Comparison of ENCODE assay signal across 12 cellular contexts in genomic region chr6:149755300-149756260, GRCh38. TPM values are rescaled to one million over a fixed set of nuclear protein-coding genes. Genes with fewer than 3 reads are reported as not detected.
DNase-seq lines count a peak whose midpoint lies in the region; ATAC-seq and TF ChIP-seq lines count a peak whose summit lies in the region.
"Had no signal": no experiment of that assay in that cellular context is flagged by ENCODE, and none has a peak within 500 bp of the region (broad histone marks: within the 10 kb centered on the region; RNA-seq: fewer than 3 reads in every experiment).

No MANE protein-coding gene starts in this region.

- H3K4me1 ChIP-seq in CD4-positive, alpha-beta memory T cell (ENCODE audit: insufficient read depth, low read length): peaks cover 44% of the 10 kb centered on the region
- H3K4me1 ChIP-seq in heart right ventricle: peaks cover 0 to 68% (median 38%) of the 10 kb centered on the region in 9 donors

- H3K27me3 ChIP-seq in CD4-positive, alpha-beta memory T cell (ENCODE audit: insufficient read depth, low read length): no peaks in the 10 kb centered on the region
- no peaks in the 10 kb centered on the region for H3K27me3 ChIP-seq in heart right ventricle
- H3K27me3 ChIP-seq: thyroid gland had no signal

- CTCF ChIA-PET in CD4-positive, alpha-beta memory T cell (lab: Charles Lee; ENCODE audit: partially characterized antibody): interaction anchor here (2.1 kb wide), 1 partner anchor 12 kb away, joined by 4 read pairs; no protein-coding TSS in a partner anchor

- no peak for DNase-seq in CD4-positive, alpha-beta memory T cell
- no peak for DNase-seq in heart right ventricle
- DNase-seq in NCI-H1436 (lab: John Stamatoyannopoulos, UW): no peak
- DNase-seq in coronary artery (ENCODE audit: low spot score): no peak
- no peak for DNase-seq in stimulated activated naive CD4-positive, alpha-beta T cell (lab: John Stamatoyannopoulos, UW)
- DNase-seq in NCI-H446 treated with DMSO at 0.1 percent for 48 hours (lab: John Stamatoyannopoulos, UW): no peak
- DNase-seq: activated naive CD4-positive, alpha-beta T cell treated with Interleukin-2 at 50 U/mL for 16 hours; COR-L47; retina; thyroid gland had no signal

- no peaks in the 10 kb centered on the region for H3K9me3 ChIP-seq in CD4-positive, alpha-beta memory T cell (ENCODE audit: control insufficient read depth in 1 of 2, low read length in 2 of 2)
- H3K9me3 ChIP-seq in heart right ventricle: no peaks in the 10 kb centered on the region
- H3K9me3 ChIP-seq: thyroid gland had no signal

- no peak for TF ChIP-seq CTCF in heart right ventricle (IDR thresholded peaks at IDR 0.05)
- TF ChIP-seq CTCF in coronary artery (IDR thresholded peaks at IDR 0.05): no peak

- peaks cover 5% of the 10 kb centered on the region for H3K36me3 ChIP-seq in CD4-positive, alpha-beta memory T cell (ENCODE audit: insufficient read depth, low read length)
- H3K36me3 ChIP-seq in heart right ventricle: peaks cover 0 to 31% (median 9%) of the 10 kb centered on the region in 9 donors
- H3K36me3 ChIP-seq: thyroid gland had no signal

- peaks cover 21 to 25% (median 24%) of the 10 kb centered on the region in 4 donors for H3K4me1 Mint-ChIP-seq in CD4-positive, alpha-beta memory T cell

- POLR2A ChIA-PET in CD4-positive, alpha-beta memory T cell (lab: Charles Lee; ENCODE audit: partially characterized antibody): no interaction called here

- H3K27ac ChIP-seq in CD4-positive, alpha-beta memory T cell (ENCODE audit: low read depth, low read length): no peak overlapping the region
- H3K27ac ChIP-seq in heart right ventricle: peak overlapping the region in 5 of 10 donors; percentile 23 to 61 (median 45)
- H3K27ac ChIP-seq in coronary artery: no peak overlapping the region

- no peak overlapping the region for H3K4me3 ChIP-seq in CD4-positive, alpha-beta memory T cell (ENCODE audit: low read length in 2 of 2)
- no peak overlapping the region for H3K4me3 ChIP-seq in heart right ventricle
- no peak overlapping the region for H3K4me3 ChIP-seq in coronary artery
- H3K4me3 ChIP-seq: thyroid gland had no signal

- H3K27ac Mint-ChIP-seq in CD4-positive, alpha-beta memory T cell: peak overlapping the region in 4 of 7 donors; percentile 1 to 47 (median 8)

- no peak overlapping the region for H3K4me3 Mint-ChIP-seq in CD4-positive, alpha-beta memory T cell

- 76 to 77% methylated on average over 9 of the region's 9 CpGs for WGBS in heart right ventricle, 2 donors

- no peaks in the 10 kb centered on the region for H3K9me3 Mint-ChIP-seq in CD4-positive, alpha-beta memory T cell

- no peaks in the 10 kb centered on the region for H3K27me3 Mint-ChIP-seq in CD4-positive, alpha-beta memory T cell

- intact Hi-C loops in CD4-positive, alpha-beta memory T cell (cut with micrococcal nuclease): no loop called here
- intact Hi-C loops in heart right ventricle (cut with DNase I): no loop called here

- peak; percentile 73 for ATAC-seq in GM21360 (IDR thresholded peaks at IDR 0.05; ENCODE audit: unreplicated experiment)
- ATAC-seq in HG03442 (IDR thresholded peaks at IDR 0.05; ENCODE audit: unreplicated experiment): peak; percentile 70
- peak; percentile 34 to 94 (median 79) for ATAC-seq in heart right ventricle

- H3K36me3 Mint-ChIP-seq in CD4-positive, alpha-beta memory T cell: peaks cover 10 to 15% of the 10 kb centered on the region in 2 donors

RNA-seq across cellular contexts. Expression of gene PCMT1, which starts 6.0 kb away (rescaled TPM):
- total RNA-seq in CD4-positive, alpha-beta memory T cell: 10 to 100 TPM; 50.8 to 55.8 TPM
- 100 to 1,000 TPM; 145 to 196 TPM for polyA plus RNA-seq in CD4-positive, alpha-beta memory T cell
- total RNA-seq in heart right ventricle: 100 to 1,000 TPM; 133 to 178 (median 151) TPM
- 100 to 1,000 TPM in 1 of 2 donors, 10 to 100 TPM in 1; 33.3 to 166 TPM for polyA plus RNA-seq in heart right ventricle

RNA-seq across cellular contexts. Expression of gene NUP43, which starts 9.3 kb away (rescaled TPM):
- total RNA-seq in CD4-positive, alpha-beta memory T cell: 10 to 100 TPM; 56.0 to 58.3 TPM
- 1 to 10 TPM; 1.9 to 7.3 TPM for polyA plus RNA-seq in CD4-positive, alpha-beta memory T cell
- 10 to 100 TPM; 23.2 to 34.3 (median 30.6) TPM for total RNA-seq in heart right ventricle
- polyA plus RNA-seq in heart right ventricle: 10 to 100 TPM; 10.0 to 11.7 TPM

RNA-seq across cellular contexts. Expression of gene LATS1, which starts 37.7 kb away (rescaled TPM):
- 10 to 100 TPM; 47.4 to 51.8 TPM for total RNA-seq in CD4-positive, alpha-beta memory T cell
- 10 to 100 TPM in 1 of 2 donors, 1 to 10 TPM in 1; 5.8 to 16.4 TPM for polyA plus RNA-seq in CD4-positive, alpha-beta memory T cell
- 10 to 100 TPM; 10.5 to 16.9 (median 13.8) TPM for total RNA-seq in heart right ventricle
- 10 to 100 TPM in 1 of 2 donors, 1 to 10 TPM in 1; 2.9 to 10.0 TPM for polyA plus RNA-seq in heart right ventricle
